ENCODE assay signal across 28 cellular contexts in the genomic region with DNA sequence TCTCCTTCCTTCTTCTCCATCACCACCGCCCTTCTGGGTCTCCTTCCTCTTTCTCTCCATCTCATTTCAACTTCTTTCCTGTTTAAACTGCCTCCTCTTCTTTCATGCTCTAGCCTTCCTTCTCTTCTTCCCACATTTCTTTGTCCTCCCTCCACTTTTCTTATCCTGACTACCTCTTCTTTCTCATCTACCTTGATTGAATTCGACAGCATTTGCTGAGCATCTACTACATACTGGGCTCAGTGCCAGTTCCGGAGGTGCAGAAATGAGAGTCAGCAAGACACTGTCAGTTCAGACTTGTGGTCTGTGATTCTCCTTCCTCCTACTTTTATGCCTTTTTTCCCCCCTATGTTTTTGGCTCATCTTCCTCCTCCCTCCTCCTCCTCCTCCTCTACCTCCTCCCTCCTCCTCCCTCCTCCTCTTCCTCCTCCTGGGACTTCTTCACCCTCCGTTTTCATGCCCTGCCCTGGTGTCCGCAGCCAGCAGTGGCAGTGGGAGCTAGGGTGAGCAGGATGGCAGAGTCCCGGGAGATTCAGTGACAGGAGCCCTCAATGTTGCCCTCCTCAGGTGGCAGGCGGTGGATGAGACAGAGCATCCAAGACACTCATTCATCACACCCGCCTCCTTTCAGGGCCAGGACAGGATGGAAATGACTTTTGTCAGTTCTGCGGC.
"Had no signal": no experiment of that assay in that cellular context is flagged by ENCODE, and none has a peak within 500 bp of the region (broad histone marks: within the 10 kb centered on the region; RNA-seq: fewer than 3 reads in every experiment).

No MANE protein-coding gene starts in this region.

- H3K36me3 ChIP-seq: adrenal gland, colonic mucosa, left lung, ovary, right lobe of liver, tibial nerve had no signal

- H3K36me3 Mint-ChIP-seq: activated naive CD8-positive, alpha-beta T cell treated with anti-CD3 and anti-CD28 coated beads for 36 hours; mesothelial cell of epicardium had no signal

- DNase-seq: activated CD4-positive, alpha-beta T cell treated with anti-CD3 and anti-CD28 coated beads for 48 hours; activated CD4-positive, alpha-beta T cell treated with anti-CD3 and anti-CD28 coated beads, Interleukin-2, amount 50 U/mL, for 48 hours; activated CD8-positive, alpha-beta memory T cell treated with anti-CD3 and anti-CD28 coated beads for 24 hours; activated effector memory CD4-positive, alpha-beta T cell treated with Interleukin-2 at 50 U/mL for 16 hours; activated naive CD4-positive, alpha-beta T cell treated with Interleukin-2 at 50 U/mL for 16 hours; activated naive CD8-positive, alpha-beta T cell treated with anti-CD3 and anti-CD28 coated beads for 36 hours; adrenal gland; cerebellar nuclear complex; colonic mucosa; effector CD8-positive, alpha-beta T cell; gastrocnemius medialis; kidney glomerular epithelial cell; left lung; naive thymus-derived CD4-positive, alpha-beta T cell; ovary; right lobe of liver; stimulated activated CD4-positive, alpha-beta T cell treated with anti-CD3 and anti-CD28 coated beads, Interleukin-2, amount 100 ng/mL, for 48 hours; stimulated activated naive CD4-positive, alpha-beta T cell treated with Interleukin-2 at 50 U/mL for 16 hours had no signal

- ATAC-seq: activated CD4-positive, CD25-positive, alpha-beta regulatory T cell treated with anti-CD3 and anti-CD28 coated beads, Interleukin-2, amount 50 U/mL, for 24 hours; gastrocnemius medialis; left lung; naive thymus-derived CD4-positive, alpha-beta T cell; right lobe of liver had no signal

- H3K27me3 ChIP-seq: adrenal gland, ascending aorta, cardiac muscle cell, colonic mucosa, gastrocnemius medialis, hepatocyte, ovary, right lobe of liver, tibial nerve had no signal

- H3K27ac ChIP-seq: adrenal gland, ascending aorta, cardiac muscle cell, colonic mucosa, gastrocnemius medialis, hepatocyte, left lung, ovary, right lobe of liver, tibial nerve had no signal

- H2AFZ ChIP-seq: hepatocyte had no signal

- H3K4me3 Mint-ChIP-seq: activated naive CD8-positive, alpha-beta T cell treated with anti-CD3 and anti-CD28 coated beads for 36 hours; brain; mesothelial cell of epicardium; naive thymus-derived CD4-positive, alpha-beta T cell; T-helper 2 cell treated with Interferon-gamma antibody and Interleukin-4, amounts not matched to agents 5 μg/mL and 100 μg/mL, for 36 hours had no signal

- H3K9me3 ChIP-seq: adrenal gland, ascending aorta, colonic mucosa, gastrocnemius medialis, ovary, right lobe of liver had no signal

- H3K4me1 ChIP-seq: adrenal gland, ascending aorta, colonic mucosa, gastrocnemius medialis, left lung, right lobe of liver, tibial nerve had no signal

- H3K9me3 Mint-ChIP-seq: activated naive CD8-positive, alpha-beta T cell treated with anti-CD3 and anti-CD28 coated beads for 36 hours; mesothelial cell of epicardium; T-helper 2 cell treated with Interferon-gamma antibody and Interleukin-4, amounts not matched to agents 5 μg/mL and 100 μg/mL, for 36 hours had no signal

- H3K4me3 ChIP-seq: adrenal gland, ascending aorta, cardiac muscle cell, colonic mucosa, gastrocnemius medialis, hepatocyte, left lung, lung, ovary, right lobe of liver, tibial nerve had no signal

- H3K79me2 ChIP-seq: hepatocyte had no signal

- H3K4me1 Mint-ChIP-seq: activated naive CD8-positive, alpha-beta T cell treated with anti-CD3 and anti-CD28 coated beads for 36 hours; brain; mesothelial cell of epicardium had no signal

- H3K4me2 ChIP-seq: hepatocyte had no signal

- H3K27ac Mint-ChIP-seq: activated naive CD8-positive, alpha-beta T cell treated with anti-CD3 and anti-CD28 coated beads for 36 hours; brain; mesothelial cell of epicardium; naive thymus-derived CD4-positive, alpha-beta T cell; progenitor cell of endocrine pancreas; T-helper 2 cell treated with Interferon-gamma antibody and Interleukin-4, amounts not matched to agents 5 μg/mL and 100 μg/mL, for 36 hours had no signal
